ENCODE assay signal across 12 cellular contexts in genomic region chr1:27057801-27058647, GRCh38. TPM values are rescaled to one million over a fixed set of nuclear protein-coding genes. Genes with fewer than 3 reads are reported as not detected.
A peak's percentile ranks its signal among the peaks of the same experiment; 100 is the strongest.
DNase-seq lines count a peak whose midpoint lies in the region; ATAC-seq and TF ChIP-seq lines count a peak whose summit lies in the region.
"Had no signal": no experiment of that assay in that cellular context is flagged by ENCODE, and none has a peak within 500 bp of the region (broad histone marks: within the 10 kb centered on the region; RNA-seq: fewer than 3 reads in every experiment).

No MANE protein-coding gene starts in this region.

- no peak for TF ChIP-seq POLR2A in transverse colon (IDR thresholded peaks at IDR 0.05)

- ATAC-seq in SK-N-SH treated with all-trans-retinoic acid at 6 μM for 48 hours (peak; percentile 44; the same call in 2 of the 3 replicates), left colon (peak; percentile 86), GM19467 (IDR thresholded peaks at IDR 0.05; ENCODE audit: unreplicated experiment) (no peak)
- ATAC-seq: left lobe of liver had no signal

- DNase-seq in NCI-H748 (lab: John Stamatoyannopoulos, UW; ENCODE audit: unreplicated experiment) (peak; percentile 56), NCI-H748 treated with DMSO at 0.1 percent for 48 hours (lab: John Stamatoyannopoulos, UW) (no peak), left colon (peak; percentile 46), transverse colon (peak; percentile 20), GOT3 (lab: John Stamatoyannopoulos, UW) (no peak)
- no peak for DNase-seq in central memory CD4-positive, alpha-beta T cell
- DNase-seq: activated CD4-positive, alpha-beta memory T cell treated with anti-CD3 and anti-CD28 coated beads, Interleukin-2, amount 10 ng/mL, durations not matched to agents 7 days and 5 days; NCI-H187 treated with DMSO at 0.1 percent for 48 hours had no signal

- no peak for TF ChIP-seq EP300 in transverse colon (IDR thresholded peaks at IDR 0.05; ENCODE audit: low read depth)

- no peaks in the 10 kb centered on the region for H3K36me3 ChIP-seq in transverse colon
- H3K36me3 ChIP-seq: right atrium auricular region had no signal

- peaks cover 0 to 12% (median 8%) of the 10 kb centered on the region in 4 donors for H3K4me1 ChIP-seq in transverse colon
- H3K4me1 ChIP-seq: right atrium auricular region had no signal

- TF ChIP-seq CTCF in transverse colon (IDR thresholded peaks at IDR 0.05): no peak

- 20 to 25% methylated on average over 4 to 13 of the region's 13 CpGs for WGBS in transverse colon (ENCODE audit: low coverage in 1 of 2), 2 donors

- H3K4me3 ChIP-seq in transverse colon: no peak overlapping the region
- H3K4me3 ChIP-seq: right atrium auricular region had no signal

- in situ Hi-C loops in transverse colon (cut with MboI; ENCODE audit: low pct_ligation_motif_present in 1 of 4, low pct_unique_long_range_greater_than_20kb in 1 of 4, low sequenced_read_pairs in 3 of 4): no loop called here

- peak overlapping the region; percentile 0 to 52 (median 26) for H3K27ac ChIP-seq in transverse colon
- H3K27ac ChIP-seq: right atrium auricular region had no signal

- H3K27me3 ChIP-seq in transverse colon: no peaks in the 10 kb centered on the region
- H3K27me3 ChIP-seq: right atrium auricular region had no signal

- intact Hi-C loops in left colon (cut with DNase I, micrococcal nuclease) (no loop called here), transverse colon (cut with DNase I; ENCODE audit: low total_unique reads) (no loop called here)

- H3K9me3 ChIP-seq in transverse colon: no peaks in the 10 kb centered on the region
- H3K9me3 ChIP-seq: right atrium auricular region had no signal

TF ChIP-seq in SK-N-SH treated with all-trans-retinoic acid at 6 μM for 48 hours, 23 proteins besides CTCF, POLR2A, EP300 and RAD21:
- TF ChIP-seq ZC3H10 (CRISPR knock-in tag; IDR thresholded peaks at IDR 0.05) (no peak), POU6F1 (CRISPR knock-in tag; IDR thresholded peaks at IDR 0.05; ENCODE audit: borderline replicate concordance, low read depth) (no peak), GLIS3 (CRISPR knock-in tag; IDR thresholded peaks at IDR 0.05) (no peak), BACH2 (CRISPR knock-in tag; IDR thresholded peaks at IDR 0.05; ENCODE audit: borderline replicate concordance) (no peak), TOX (CRISPR knock-in tag; IDR thresholded peaks at IDR 0.05; ENCODE audit: borderline replicate concordance) (no peak), PATZ1 (CRISPR knock-in tag; IDR thresholded peaks at IDR 0.05; ENCODE audit: borderline replicate concordance) (no peak), CSRNP3 (CRISPR knock-in tag; IDR thresholded peaks at IDR 0.05) (no peak), CSDC2 (CRISPR knock-in tag; IDR thresholded peaks at IDR 0.05) (no peak), ARNTL (CRISPR knock-in tag; IDR thresholded peaks at IDR 0.05; ENCODE audit: borderline replicate concordance, low read depth) (no peak), ZNF8 (CRISPR knock-in tag; IDR thresholded peaks at IDR 0.05) (no peak), ZNF565 (CRISPR knock-in tag; conservative IDR thresholded peaks at IDR 0.05; ENCODE audit: low read depth) (no peak), TSHZ2 (CRISPR knock-in tag; IDR thresholded peaks at IDR 0.05) (no peak), RARB (CRISPR knock-in tag; IDR thresholded peaks at IDR 0.05) (no peak), SNAI2 (CRISPR knock-in tag; IDR thresholded peaks at IDR 0.05) (no peak)

RNA-seq across cellular contexts. Expression of gene TENT5B, which starts 45.4 kb away (rescaled TPM):
- total RNA-seq in left colon: 1 to 10 TPM; 1.7 to 4.4 TPM
- 10 to 100 TPM in 1 of 4 donors, 1 to 10 TPM in 3; 5.2 to 22.5 (median 8.3) TPM for total RNA-seq in transverse colon
- total RNA-seq: activated CD4-positive, alpha-beta memory T cell treated with anti-CD3 and anti-CD28 coated beads, Interleukin-2, amount 10 ng/mL, durations not matched to agents 7 days and 5 days had no signal

Comparison
In these comparisons a context has a peak if more than half of its experiments do, and no peak if none do; other contexts are left out.
1. DNase-seq: peak in NCI-H748 (single experiment), left colon (2 of 2) and transverse colon (single experiment); none in NCI-H748 treated with DMSO at 0.1 percent for 48 hours (single experiment), central memory CD4-positive, alpha-beta T cell (single experiment) and GOT3 (single experiment).